10 cellular contexts compared by ENCODE assay signal in genomic region chr16:83458612-83459011, GRCh38.
DNase-seq lines count a peak whose midpoint lies in the region; ATAC-seq and TF ChIP-seq lines count a peak whose summit lies in the region.
"Had no signal": no experiment of that assay in that cellular context is flagged by ENCODE, and none has a peak within 500 bp of the region (broad histone marks: within the 10 kb centered on the region; RNA-seq: fewer than 3 reads in every experiment).

No MANE protein-coding gene starts in this region.

- H3K4me3 ChIP-seq in brain microvascular endothelial cell (ENCODE audit: low read depth, low read length), result no peak overlapping the region
- H3K4me3 ChIP-seq in A673 (ENCODE audit: low read depth, low read length, poor library complexity, severe bottlenecking), result no peak overlapping the region

- DNase-seq in EH (ENCODE audit: low read depth) (peak; percentile 82), brain microvascular endothelial cell (peak; percentile 96), NCI-H1105 treated with DMSO at 0.1 percent for 48 hours (lab: John Stamatoyannopoulos, UW) (no peak), A673 (ENCODE audit: low spot score) (no peak), NCI-H2081 treated with DMSO at 0.1 percent for 48 hours (lab: John Stamatoyannopoulos, UW) (no peak), NK-92 (lab: John Stamatoyannopoulos, UW; ENCODE audit: unreplicated experiment) (no peak)
- DNase-seq: DMS153, NCI-H2171 had no signal

- BruUV-seq in A673 (replicated peaks; lab: Mats Ljungman, UMichigan), result no TSS peak

- no peaks in the 10 kb centered on the region for H3K9me3 ChIP-seq in A673 (ENCODE audit: low read depth, low read length, poor library complexity, severe bottlenecking)

- H3K4me1 ChIP-seq in A673 (ENCODE audit: insufficient read depth, low read length, poor library complexity, severe bottlenecking), result no peaks in the 10 kb centered on the region

- no peak for TF ChIP-seq CTCF in brain microvascular endothelial cell (IDR thresholded peaks at IDR 0.05; ENCODE audit: low read depth, low read length, missing control alignments)
- TF ChIP-seq CTCF in A673 (conservative IDR thresholded peaks at IDR 0.05; ENCODE audit: low read depth, low read length), result no peak

- POLR2A ChIA-PET in A673 (lab: Charles Lee; ENCODE audit: low non-redundant PET), result no interaction called here

- no peaks in the 10 kb centered on the region for H3K27me3 ChIP-seq in brain microvascular endothelial cell (replicated peaks)
- H3K27me3 ChIP-seq in A673 (replicated peaks; ENCODE audit: insufficient read depth, low read depth, low read length, poor library complexity), result peaks cover 10% of the 10 kb centered on the region

- CTCF ChIA-PET in A673 (lab: Charles Lee), result no interaction called here

- peak; percentile 84 for ATAC-seq in GM19438 (IDR thresholded peaks at IDR 0.05; ENCODE audit: low read depth, unreplicated experiment)
- ATAC-seq in HG03135 (IDR thresholded peaks at IDR 0.05; ENCODE audit: unreplicated experiment), result peak; percentile 72

- intact Hi-C loops in A673 (cut with micrococcal nuclease; ENCODE audit: unreplicated experiment), result no loop called here

- in situ Hi-C loops in brain microvascular endothelial cell (cut with HindIII; ENCODE audit: low pct_ligation_motif_present, low sequenced_read_pairs), result no loop called here

- H3K36me3 ChIP-seq in brain microvascular endothelial cell (replicated peaks) (no peaks in the 10 kb centered on the region), A673 (ENCODE audit: insufficient read depth, low read length, poor library complexity, severe bottlenecking) (no peaks in the 10 kb centered on the region)

- H3K27ac ChIP-seq in brain microvascular endothelial cell (peak overlapping the region; percentile 67), A673 (ENCODE audit: low read depth, low read length, poor library complexity, severe bottlenecking) (no peak overlapping the region)

Comparison
In these comparisons a context has a peak if more than half of its experiments do, and no peak if none do; other contexts are left out.
1. DNase-seq: peak in EH (single experiment) and brain microvascular endothelial cell (single experiment); none in NCI-H1105 treated with DMSO at 0.1 percent for 48 hours (single experiment), A673 (single experiment), NCI-H2081 treated with DMSO at 0.1 percent for 48 hours (single experiment) and NK-92 (single experiment).